Comparison of ENCODE assay signal across 9 cellular contexts in the genomic region with DNA sequence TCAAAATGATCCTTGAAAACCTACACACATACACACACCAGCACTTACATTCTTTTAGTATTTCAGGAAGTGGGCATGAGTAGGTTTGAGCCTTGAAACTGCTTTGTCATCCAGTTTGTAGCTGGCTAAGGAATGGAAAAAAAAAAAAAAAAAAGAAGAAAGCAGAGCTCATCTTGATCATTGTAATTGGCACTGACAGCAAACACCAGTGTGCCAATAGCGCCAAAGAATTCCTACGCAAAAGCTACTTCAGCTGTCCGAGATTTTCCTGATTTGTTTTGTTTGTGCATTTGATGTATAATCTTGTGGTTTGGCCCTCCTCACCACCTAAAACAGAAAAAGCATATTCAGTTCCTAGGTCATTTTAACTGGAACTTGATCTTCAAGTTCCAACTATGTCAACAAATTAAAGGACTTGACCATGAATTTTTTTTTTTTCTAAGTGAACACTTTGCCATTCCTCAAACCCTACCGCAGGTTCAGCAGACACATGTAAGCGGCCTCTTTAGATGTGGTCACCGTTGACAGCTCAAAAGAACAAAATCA. TPM values are rescaled to one million over a fixed set of nuclear protein-coding genes. Genes with fewer than 3 reads are reported as not detected.
DNase-seq lines count a peak whose midpoint lies in the region; ATAC-seq and TF ChIP-seq lines count a peak whose summit lies in the region.
"Had no signal": no experiment of that assay in that cellular context is flagged by ENCODE, and none has a peak within 500 bp of the region (broad histone marks: within the 10 kb centered on the region; RNA-seq: fewer than 3 reads in every experiment).

No MANE protein-coding gene starts in this region.

- H4K20me1 ChIP-seq in fibroblast of lung (ENCODE audit: control insufficient read depth, extremely low read depth, insufficient read depth, low read length), result no peaks in the 10 kb centered on the region

- no peaks in the 10 kb centered on the region for H3K36me3 ChIP-seq in fibroblast of lung (ENCODE audit: control insufficient read depth, insufficient read depth, low read length)
- no peaks in the 10 kb centered on the region for H3K36me3 ChIP-seq in skeletal muscle satellite cell (ENCODE audit: insufficient read depth, low read length)

- no peak overlapping the region for H3K4me3 ChIP-seq in fibroblast of lung (replicated peaks in 1 of 4; ENCODE audit: control extremely low read depth in 1 of 4, insufficient read depth in 1 of 4, low read depth in 3 of 4, low read length in 4 of 4)
- H3K4me3 ChIP-seq in skeletal muscle satellite cell (ENCODE audit: low read length), result peak overlapping the region; percentile 48

- no peak for ATAC-seq in HG03025 (IDR thresholded peaks at IDR 0.05; ENCODE audit: low FRiP score, unreplicated experiment)

- peak; percentile 49 for DNase-seq in HS-27A (ENCODE audit: low read depth)
- peak; percentile 75 for DNase-seq in OCI-M1 (lab: John Stamatoyannopoulos, UW)
- peak; percentile 81 to 95 for DNase-seq in fibroblast of lung (ENCODE audit: low read depth in 2 of 2)
- no peak for DNase-seq in hypothalamus (lab: John Stamatoyannopoulos, UW)
- DNase-seq in RWPE1 (ENCODE audit: low spot score), result no peak
- DNase-seq: activated effector memory CD4-positive, alpha-beta T cell treated with anti-CD3 and anti-CD28 coated beads, Interleukin-2, amount 50 U/mL, for 16 hours; NCI-H1048 had no signal

- H3K4me1 ChIP-seq in fibroblast of lung (ENCODE audit: control insufficient read depth, extremely low read depth, insufficient read depth, low read length) (no peaks in the 10 kb centered on the region), skeletal muscle satellite cell (ENCODE audit: control insufficient read depth, insufficient read depth, low read length) (peaks cover 21% of the 10 kb centered on the region)

- TF ChIP-seq CTCF in fibroblast of lung (conservative IDR thresholded peaks at IDR 0.05 in 1 of 2, IDR thresholded peaks at IDR 0.05 in 1 of 2; ENCODE audit: low read depth in 1 of 2, low read length in 2 of 2), result no peak
- no peak for TF ChIP-seq CTCF in RWPE1 (conservative IDR thresholded peaks at IDR 0.05; ENCODE audit: low read depth)

- H3K27ac ChIP-seq in fibroblast of lung (ENCODE audit: insufficient read depth, low read length), result peak overlapping the region; percentile 16
- no peak overlapping the region for H3K27ac ChIP-seq in RWPE1

- H3K27me3 ChIP-seq in fibroblast of lung (ENCODE audit: control insufficient read depth, insufficient read depth, low read length) (no peaks in the 10 kb centered on the region), skeletal muscle satellite cell (ENCODE audit: control insufficient read depth, insufficient read depth, low read length) (no peaks in the 10 kb centered on the region)

- CTCF ChIA-PET in RWPE1 (lab: Yijun Ruan, JAX), result interaction anchor here (0.6 to 1.0 kb wide), 2 partner anchors 25 to 51 kb away, joined by 4 read pairs; no protein-coding TSS in a partner anchor

- peak overlapping the region; percentile 48 for H3K4me2 ChIP-seq in fibroblast of lung (ENCODE audit: extremely low read depth, insufficient read depth, low read length)
- H3K4me2 ChIP-seq in skeletal muscle satellite cell (ENCODE audit: low read length), result peak overlapping the region; percentile 69

- H2AFZ ChIP-seq in fibroblast of lung (ENCODE audit: low read length), result no peak overlapping the region

- no peak overlapping the region for H3K9ac ChIP-seq in fibroblast of lung (ENCODE audit: insufficient read depth, low read length)
- peak overlapping the region; percentile 37 for H3K9ac ChIP-seq in skeletal muscle satellite cell (ENCODE audit: low read depth, low read length)

- H3K9me3 ChIP-seq in fibroblast of lung (ENCODE audit: control insufficient read depth, insufficient read depth, low read depth, low read length), result no peaks in the 10 kb centered on the region
- no peaks in the 10 kb centered on the region for H3K9me3 ChIP-seq in skeletal muscle satellite cell (replicated peaks; ENCODE audit: low read length)

- POLR2A ChIA-PET in RWPE1 (lab: Yijun Ruan, JAX; ENCODE audit: low non-redundant PET), result no interaction called here

- H3K79me2 ChIP-seq in fibroblast of lung (ENCODE audit: control insufficient read depth, insufficient read depth, low read length), result no peaks in the 10 kb centered on the region

RNA-seq across cellular contexts. Expression of gene FLRT2, which starts 57.3 kb away (rescaled TPM):
- 14.5 and 22.9 TPM in 2 replicates for total RNA-seq in fibroblast of lung
- polyA plus RNA-seq in fibroblast of lung, result 4.6 and 10.5 TPM in 2 replicates
- polyA plus RNA-seq in fibroblast of lung (2012), result 6.0 and 12.6 TPM in 2 replicates
- 7.9 and 24.5 TPM in 2 replicates for polyA minus RNA-seq in fibroblast of lung (ENCODE audit: low replicate concordance)
- total RNA-seq in skeletal muscle satellite cell (2012; rRNA removed), result 10.7 and 29.7 TPM in 2 replicates

Comparison
In these comparisons a context has a peak if more than half of its experiments do, and no peak if none do; other contexts are left out.
1. DNase-seq: peak in HS-27A (single experiment), OCI-M1 (single experiment) and fibroblast of lung (2 of 2); none in hypothalamus (0 of 51) and RWPE1 (single experiment).